ENCODE assay signal across 9 cellular contexts in the genomic region with DNA sequence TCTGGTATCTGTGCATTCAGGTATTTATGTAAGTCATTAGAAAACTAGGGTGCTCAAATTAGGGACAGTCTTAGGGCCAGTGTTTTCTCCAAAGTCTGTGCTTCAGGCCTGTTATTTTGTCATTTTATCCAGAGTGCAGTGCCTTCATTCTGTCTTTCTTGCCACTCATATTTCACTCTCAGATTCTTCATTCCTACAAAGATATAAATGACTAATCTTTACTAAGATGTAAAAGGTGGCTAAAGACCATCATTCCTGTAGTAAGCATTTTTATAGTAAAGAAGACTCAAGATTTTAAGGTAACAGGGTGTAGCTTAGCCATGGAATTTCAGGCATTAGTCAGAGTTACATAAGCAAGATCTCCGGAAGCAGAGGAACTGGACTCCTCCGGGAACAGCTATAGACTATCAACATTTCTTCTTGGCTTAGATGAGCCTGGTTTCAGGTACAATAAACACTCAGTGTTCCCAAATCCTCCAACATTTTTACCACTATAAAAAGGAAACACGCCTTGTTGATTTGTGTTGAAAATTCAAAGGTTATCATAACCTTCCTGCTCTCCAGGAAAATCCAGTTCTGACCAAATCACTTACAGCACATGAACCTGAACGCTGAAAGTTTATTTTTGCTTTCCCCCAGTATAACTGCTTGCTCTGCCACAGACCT. TPM values are rescaled to one million over a fixed set of nuclear protein-coding genes. Genes with fewer than 3 reads are reported as not detected.
A peak's percentile ranks its signal among the peaks of the same experiment; 100 is the strongest.
DNase-seq lines count a peak whose midpoint lies in the region; ATAC-seq, FAIRE-seq and TF ChIP-seq lines count a peak whose summit lies in the region.
"Had no signal": no experiment of that assay in that cellular context is flagged by ENCODE, and none has a peak within 500 bp of the region (broad histone marks: within the 10 kb centered on the region; RNA-seq: fewer than 3 reads in every experiment).

No MANE protein-coding gene starts in this region.

- TF ChIP-seq POLR2A in body of pancreas (IDR thresholded peaks at IDR 0.05) = no peak

- no peaks in the 10 kb centered on the region for H3K9me3 ChIP-seq in body of pancreas
- H3K9me3 ChIP-seq in small intestine (ENCODE audit: control insufficient read depth, low read depth) = no peaks in the 10 kb centered on the region

- no peak overlapping the region for H3K4me3 ChIP-seq in body of pancreas
- H3K4me3 ChIP-seq in small intestine (ENCODE audit: low read depth in 1 of 2, low read length in 2 of 2) = no peak overlapping the region

- no peaks in the 10 kb centered on the region for H3K27me3 ChIP-seq in body of pancreas
- H3K27me3 ChIP-seq in small intestine (ENCODE audit: control insufficient read depth in 2 of 2, insufficient read depth in 2 of 2, low read length in 2 of 2) = no peaks in the 10 kb centered on the region

- ATAC-seq in body of pancreas (peak; percentile 85), HG03045 (IDR thresholded peaks at IDR 0.05; ENCODE audit: unreplicated experiment) (no peak), HG02973 (IDR thresholded peaks at IDR 0.05; ENCODE audit: unreplicated experiment) (no peak), HG02852 (IDR thresholded peaks at IDR 0.05; ENCODE audit: unreplicated experiment) (no peak)

- WGBS in body of pancreas, 2 donors = 7 to 9% methylated on average over 4 of the region's 4 CpGs
- 6 to 29% (median 16%) methylated on average over 4 of the region's 4 CpGs for WGBS in small intestine, 3 donors

- intact Hi-C loops in body of pancreas (cut with DNase I) = no loop called here

- no peak for TF ChIP-seq CTCF in body of pancreas (IDR thresholded peaks at IDR 0.05)

- H3K36me3 ChIP-seq in body of pancreas (replicated peaks in 1 of 2; ENCODE audit: insufficient read depth in 1 of 2, low read depth in 2 of 2) = no peaks in the 10 kb centered on the region
- H3K36me3 ChIP-seq in small intestine (ENCODE audit: control insufficient read depth in 2 of 2, insufficient read depth in 2 of 2, low read length in 2 of 2) = no peaks in the 10 kb centered on the region

- DNase-seq in HT-29 (ENCODE audit: low spot score) (peak; percentile 76), body of pancreas (no peak), iPS-NIHi11 (ENCODE audit: low spot score) (peak; percentile 5), small intestine (peak; percentile 60), HPDE6-E6E7 (ENCODE audit: extremely low spot score) (no peak)
- DNase-seq: NCI-H2227 treated with DMSO at 0.1 percent for 48 hours had no signal

- peaks cover 21% of the 10 kb centered on the region for H3K4me1 ChIP-seq in body of pancreas
- peaks cover 0 to 3% of the 10 kb centered on the region in 2 donors for H3K4me1 ChIP-seq in small intestine (ENCODE audit: control insufficient read depth in 2 of 2, insufficient read depth in 1 of 2, low read depth in 1 of 2, low read length in 1 of 2)

- FAIRE-seq in small intestine (lab: Jason Lieb, UNC) = no peak

- H3K27ac ChIP-seq in body of pancreas = peak overlapping the region; percentile 30 to 83 (median 68)
- H3K27ac ChIP-seq in small intestine (ENCODE audit: low read depth in 1 of 2, low read length in 1 of 2) = peak overlapping the region; percentile 15 to 32

RNA-seq across cellular contexts. Expression of a gene that starts 23.8 kb away (rescaled TPM):
- total RNA-seq in HT-29 (2014; rRNA removed; shearing (Covaris generic)) = 75.5 and 93.2 TPM in 2 replicates
- 10 to 100 TPM; 19.1 to 80.4 TPM for total RNA-seq in body of pancreas
- polyA plus RNA-seq in small intestine = 100 to 1,000 TPM; 154 to 226 (median 169) TPM

RNA-seq across cellular contexts. Expression of a gene that starts 52.7 kb away (rescaled TPM):
- total RNA-seq in HT-29 (2014; rRNA removed; shearing (Covaris generic)) = 92.6 and 103 TPM in 2 replicates
- 10 to 100 TPM; 61.0 to 62.0 TPM for total RNA-seq in body of pancreas
- 10 to 100 TPM; 35.1 to 52.2 (median 45.4) TPM for polyA plus RNA-seq in small intestine

Comparison
In these comparisons a context has a peak if more than half of its experiments do, and no peak if none do; other contexts are left out.
1. DNase-seq: peak in HT-29 (single experiment), iPS-NIHi11 (single experiment) and small intestine (single experiment); none in body of pancreas (0 of 4) and HPDE6-E6E7 (single experiment).